Comparison of ENCODE assay signal across 10 cellular contexts in the genomic region with DNA sequence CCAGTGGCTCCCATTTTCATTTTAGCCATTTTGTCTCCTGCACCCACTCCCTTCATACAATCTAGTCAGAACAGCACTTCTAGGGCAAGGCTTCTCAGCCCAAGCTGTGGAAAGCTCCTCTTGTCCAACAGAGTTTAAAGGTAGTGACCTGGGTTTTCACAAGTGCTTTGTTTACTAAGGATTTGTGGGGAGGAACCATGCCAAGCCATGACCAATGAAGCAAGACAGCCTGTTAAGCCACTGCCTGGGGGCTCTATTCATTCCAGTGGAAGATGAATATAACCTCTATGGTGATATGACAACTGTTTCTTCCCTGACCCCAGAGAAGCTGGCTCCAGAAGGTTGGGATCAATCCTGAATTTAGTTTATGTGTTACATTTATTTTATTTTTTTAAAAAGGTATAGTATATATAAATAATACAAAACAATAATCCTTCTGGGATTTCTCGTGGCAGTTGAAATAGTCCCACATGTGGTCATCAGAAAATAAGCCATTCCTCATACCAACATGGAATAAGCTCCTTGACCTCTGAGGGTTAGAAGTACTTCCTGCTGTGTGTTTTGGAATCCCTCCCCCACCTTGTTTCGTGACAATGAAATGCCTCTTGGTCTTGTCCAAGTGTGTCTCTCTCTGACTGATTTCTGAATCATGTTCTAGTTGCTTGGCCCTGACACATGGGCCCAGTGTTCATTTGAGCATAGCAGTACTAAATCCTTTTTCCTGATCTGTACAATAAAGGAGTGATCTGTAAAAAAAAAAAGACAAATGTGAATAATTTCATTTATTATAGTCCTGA. TPM values are rescaled to one million over a fixed set of nuclear protein-coding genes. Genes with fewer than 3 reads are reported as not detected.
DNase-seq lines count a peak whose midpoint lies in the region; ATAC-seq and TF ChIP-seq lines count a peak whose summit lies in the region.
"Had no signal": no experiment of that assay in that cellular context is flagged by ENCODE, and none has a peak within 500 bp of the region (broad histone marks: within the 10 kb centered on the region; RNA-seq: fewer than 3 reads in every experiment).

No MANE protein-coding gene starts in this region.

- CTCF ChIA-PET in CD4-positive, alpha-beta memory T cell (lab: Charles Lee; ENCODE audit: partially characterized antibody): no interaction called here

- no peak overlapping the region for H3K27ac ChIP-seq in CD4-positive, alpha-beta memory T cell (ENCODE audit: low read depth, low read length)

- no peak overlapping the region for H3K4me3 ChIP-seq in CD4-positive, alpha-beta memory T cell (ENCODE audit: low read length in 2 of 2)

- no peaks in the 10 kb centered on the region for H3K27me3 ChIP-seq in CD4-positive, alpha-beta memory T cell (ENCODE audit: insufficient read depth, low read length)

- no peaks in the 10 kb centered on the region for H3K27me3 Mint-ChIP-seq in nephron (ENCODE audit: low read depth)
- H3K27me3 Mint-ChIP-seq in CD4-positive, alpha-beta memory T cell: no peaks in the 10 kb centered on the region
- H3K27me3 Mint-ChIP-seq: activated B cell treated with CpG ODN at 0.5 μM for 24 hours had no signal

- no peak overlapping the region for H3K4me3 Mint-ChIP-seq in nephron
- no peak overlapping the region for H3K4me3 Mint-ChIP-seq in CD4-positive, alpha-beta memory T cell
- H3K4me3 Mint-ChIP-seq: activated B cell treated with CpG ODN at 0.5 μM for 24 hours had no signal

- DNase-seq in DMS79 treated with DMSO at 0.1 percent for 48 hours (lab: John Stamatoyannopoulos, UW): peak; percentile 65
- peak; percentile 46 for DNase-seq in NCI-H2029 treated with DMSO at 0.1 percent for 48 hours (lab: John Stamatoyannopoulos, UW)
- DNase-seq in dermis blood vessel endothelial cell: peak; percentile 80
- no peak for DNase-seq in ureter (ENCODE audit: low spot score)
- no peak for DNase-seq in CD4-positive, alpha-beta memory T cell
- DNase-seq: activated B cell treated with CpG ODN at 0.5 μM for 24 hours, GDM1 had no signal

- TF ChIP-seq CTCF in nephron (IDR thresholded peaks at IDR 0.05; ENCODE audit: unreplicated experiment in 3 of 3): no peak

- intact Hi-C loops in CD4-positive, alpha-beta memory T cell (cut with micrococcal nuclease): no loop called here

- ATAC-seq in GM19324 (IDR thresholded peaks at IDR 0.05; ENCODE audit: low FRiP score, unreplicated experiment): no peak
- no peak for ATAC-seq in HG02852 (IDR thresholded peaks at IDR 0.05; ENCODE audit: unreplicated experiment)

- H3K36me3 ChIP-seq in CD4-positive, alpha-beta memory T cell (ENCODE audit: insufficient read depth, low read length): no peaks in the 10 kb centered on the region

- H3K27ac Mint-ChIP-seq in nephron: peak overlapping the region; percentile 39 to 89 (median 63)
- no peak overlapping the region for H3K27ac Mint-ChIP-seq in CD4-positive, alpha-beta memory T cell
- H3K27ac Mint-ChIP-seq: activated B cell treated with CpG ODN at 0.5 μM for 24 hours had no signal

- H3K4me1 Mint-ChIP-seq in nephron: peaks cover 12% of the 10 kb centered on the region
- H3K4me1 Mint-ChIP-seq in CD4-positive, alpha-beta memory T cell: peaks cover under 1 to 8% (median 4%) of the 10 kb centered on the region in 4 donors

- no peaks in the 10 kb centered on the region for H3K9me3 Mint-ChIP-seq in nephron
- H3K9me3 Mint-ChIP-seq in CD4-positive, alpha-beta memory T cell: no peaks in the 10 kb centered on the region
- H3K9me3 Mint-ChIP-seq: activated B cell treated with CpG ODN at 0.5 μM for 24 hours had no signal

- POLR2A ChIA-PET in CD4-positive, alpha-beta memory T cell (lab: Charles Lee; ENCODE audit: partially characterized antibody): no interaction called here

- no peaks in the 10 kb centered on the region for H3K36me3 Mint-ChIP-seq in nephron (ENCODE audit: low read depth)
- H3K36me3 Mint-ChIP-seq in CD4-positive, alpha-beta memory T cell: no peaks in the 10 kb centered on the region

- no peaks in the 10 kb centered on the region for H3K4me1 ChIP-seq in CD4-positive, alpha-beta memory T cell (ENCODE audit: insufficient read depth, low read length)

- H3K9me3 ChIP-seq in CD4-positive, alpha-beta memory T cell (ENCODE audit: control insufficient read depth in 1 of 2, low read length in 2 of 2): no peaks in the 10 kb centered on the region

RNA-seq across cellular contexts. Expression of gene THUMPD3, which starts 13.3 kb away (rescaled TPM):
- total RNA-seq in dermis blood vessel endothelial cell (23.5 and 30.9 TPM in 2 replicates), ureter (45.0 TPM)
- 10 to 100 TPM; 36.9 to 39.2 TPM for total RNA-seq in CD4-positive, alpha-beta memory T cell
- polyA plus RNA-seq in CD4-positive, alpha-beta memory T cell: 10 to 100 TPM; 10.8 to 29.3 TPM

RNA-seq across cellular contexts. Expression of gene SETD5, which starts 47.9 kb away (rescaled TPM):
- 48.0 and 73.4 TPM in 2 replicates for total RNA-seq in dermis blood vessel endothelial cell
- total RNA-seq in ureter: 182 TPM
- total RNA-seq in CD4-positive, alpha-beta memory T cell: 100 to 1,000 TPM; 142 TPM
- polyA plus RNA-seq in CD4-positive, alpha-beta memory T cell: 10 to 100 TPM in 1 of 2 donors, 1 to 10 TPM in 1; 8.4 to 51.4 TPM

Comparison
In these comparisons a context has a peak if more than half of its experiments do, and no peak if none do; other contexts are left out.
1. DNase-seq: peak in DMS79 treated with DMSO at 0.1 percent for 48 hours (single experiment), NCI-H2029 treated with DMSO at 0.1 percent for 48 hours (single experiment) and dermis blood vessel endothelial cell (single experiment); none in ureter (single experiment) and CD4-positive, alpha-beta memory T cell (0 of 5).
2. H3K27ac Mint-ChIP-seq: peak in nephron (3 of 3); none in CD4-positive, alpha-beta memory T cell (0 of 7).